In the genomic region with DNA sequence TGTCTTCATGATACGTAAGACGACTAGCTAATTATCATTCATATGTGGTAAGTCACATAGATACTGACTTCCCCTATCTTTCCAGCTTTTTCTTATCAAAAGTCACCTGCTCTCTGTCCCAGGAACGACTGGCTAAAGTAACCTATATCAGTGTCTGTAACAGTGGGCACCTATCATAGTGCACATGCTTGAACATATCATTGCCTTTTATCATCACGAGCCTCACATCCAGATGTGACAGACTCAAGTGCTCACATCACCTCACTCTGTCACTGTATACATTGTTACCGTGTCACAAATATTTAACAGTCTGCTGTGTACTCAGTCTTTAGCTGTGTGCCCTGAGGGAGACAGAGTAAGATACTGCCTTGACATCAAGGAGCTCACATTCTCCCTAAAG, we compare ENCODE assay signal across 17 cellular contexts.
A peak's percentile ranks its signal among the peaks of the same experiment; 100 is the strongest.
DNase-seq lines count a peak whose midpoint lies in the region; ATAC-seq and TF ChIP-seq lines count a peak whose summit lies in the region.
"Had no signal": no experiment of that assay in that cellular context is flagged by ENCODE, and none has a peak within 500 bp of the region (broad histone marks: within the 10 kb centered on the region; RNA-seq: fewer than 3 reads in every experiment).

No MANE protein-coding gene starts in this region.

- H3K9me3 ChIP-seq in neural cell (ENCODE audit: low read length), result no peaks in the 10 kb centered on the region
- H3K9me3 ChIP-seq: A549, BLaER1 had no signal

- peak; percentile 6 for DNase-seq in DMS53 (lab: John Stamatoyannopoulos, UW)
- no peak for DNase-seq in DMS53 treated with DMSO at 0.1 percent for 48 hours (lab: John Stamatoyannopoulos, UW; ENCODE audit: unreplicated experiment)
- DNase-seq in stimulated activated naive CD8-positive, alpha-beta T cell treated with anti-CD3 and anti-CD28 coated beads, Interleukin-15, amount 100 ng/mL, for 72 hours, result no peak
- DNase-seq in stimulated activated naive CD8-positive, alpha-beta T cell treated with anti-CD3 and anti-CD28 coated beads, Interleukin-15, Interleukin-2, amounts not matched to agents 100 U/mL and 50 U/mL, for 24 hours, result no peak
- no peak for DNase-seq in type B pancreatic cell (ENCODE audit: extremely low spot score, unreplicated experiment)
- DNase-seq: AML-193; CD4-positive, alpha-beta memory T cell; HFFc6; IMR-90 had no signal

- no peaks in the 10 kb centered on the region for H3K79me2 ChIP-seq in neural cell (replicated peaks; ENCODE audit: insufficient read depth, low read length)

- H3K27me3 ChIP-seq in neural cell (ENCODE audit: insufficient read depth, low read depth, low read length), result no peaks in the 10 kb centered on the region
- H3K27me3 ChIP-seq: BLaER1 had no signal

- no peak overlapping the region for H3K27ac Mint-ChIP-seq in stimulated activated naive CD8-positive, alpha-beta T cell treated with anti-CD3 and anti-CD28 coated beads, Interleukin-15, amount 100 ng/mL, for 72 hours
- no peak overlapping the region for H3K27ac Mint-ChIP-seq in type B pancreatic cell
- H3K27ac Mint-ChIP-seq: CD14-positive monocyte; CD4-positive, alpha-beta memory T cell; GM23338; HFFc6 had no signal

- no peak for TF ChIP-seq CTCF in neural cell (IDR thresholded peaks at IDR 0.05; ENCODE audit: poor library complexity, severe bottlenecking)
- no peak for TF ChIP-seq CTCF in type B pancreatic cell (conservative IDR thresholded peaks at IDR 0.05)

- no peak overlapping the region for H2AFZ ChIP-seq in neural cell (ENCODE audit: low read depth, low read length)
- H2AFZ ChIP-seq: GM23338 had no signal

- no peaks in the 10 kb centered on the region for H3K9me3 Mint-ChIP-seq in stimulated activated naive CD8-positive, alpha-beta T cell treated with anti-CD3 and anti-CD28 coated beads, Interleukin-15, amount 100 ng/mL, for 72 hours
- no peaks in the 10 kb centered on the region for H3K9me3 Mint-ChIP-seq in type B pancreatic cell
- H3K9me3 Mint-ChIP-seq: CD14-positive monocyte; CD4-positive, alpha-beta memory T cell; HFFc6 had no signal

- no peak overlapping the region for H3K27ac ChIP-seq in neural cell (ENCODE audit: low read length)
- H3K27ac ChIP-seq: 22Rv1, A549, BLaER1 had no signal

- H3K36me3 ChIP-seq in neural cell (ENCODE audit: insufficient read depth, low read length), result no peaks in the 10 kb centered on the region
- H3K36me3 ChIP-seq: BLaER1 had no signal

- peaks cover 7% of the 10 kb centered on the region for H3K27me3 Mint-ChIP-seq in stimulated activated naive CD8-positive, alpha-beta T cell treated with anti-CD3 and anti-CD28 coated beads, Interleukin-15, amount 100 ng/mL, for 72 hours
- H3K27me3 Mint-ChIP-seq in type B pancreatic cell, result no peaks in the 10 kb centered on the region

- no peak overlapping the region for H3K4me3 ChIP-seq in neural cell (ENCODE audit: low read length)
- H3K4me3 ChIP-seq: A549, BLaER1, GM23338 had no signal

- H3K9ac ChIP-seq in neural cell (ENCODE audit: low read length), result no peak overlapping the region
- H3K9ac ChIP-seq: BLaER1 had no signal

- H3K4me2 ChIP-seq in neural cell (ENCODE audit: low read length), result no peak overlapping the region
- H3K4me2 ChIP-seq: A549, BLaER1, GM23338 had no signal

- ATAC-seq in stimulated activated naive CD8-positive, alpha-beta T cell treated with anti-CD3 and anti-CD28 coated beads, Interleukin-15, amount 100 ng/mL, for 72 hours, result peak; percentile 39
- no peak for ATAC-seq in stimulated activated naive CD8-positive, alpha-beta T cell treated with anti-CD3 and anti-CD28 coated beads, Interleukin-15, Interleukin-2, amounts not matched to agents 100 U/mL and 50 U/mL, for 24 hours
- ATAC-seq in GM18519 (IDR thresholded peaks at IDR 0.05; ENCODE audit: low FRiP score, unreplicated experiment), result no peak
- ATAC-seq: A549, GM23338, HCT116 had no signal

- H3K4me3 Mint-ChIP-seq in stimulated activated naive CD8-positive, alpha-beta T cell treated with anti-CD3 and anti-CD28 coated beads, Interleukin-15, amount 100 ng/mL, for 72 hours, result no peak overlapping the region
- no peak overlapping the region for H3K4me3 Mint-ChIP-seq in type B pancreatic cell
- H3K4me3 Mint-ChIP-seq: CD14-positive monocyte; CD4-positive, alpha-beta memory T cell; GM23338; HFFc6 had no signal

- no peaks in the 10 kb centered on the region for H3K9me2 ChIP-seq in neural cell (ENCODE audit: insufficient read depth, low read length)

- H3F3A ChIP-seq in neural cell (ENCODE audit: insufficient read depth, low read length, poor library complexity, severe bottlenecking), result no peaks in the 10 kb centered on the region

- no peaks in the 10 kb centered on the region for H3K4me1 Mint-ChIP-seq in stimulated activated naive CD8-positive, alpha-beta T cell treated with anti-CD3 and anti-CD28 coated beads, Interleukin-15, amount 100 ng/mL, for 72 hours
- peaks cover 15% of the 10 kb centered on the region for H3K4me1 Mint-ChIP-seq in type B pancreatic cell (ENCODE audit: unreplicated experiment)
- H3K4me1 Mint-ChIP-seq: CD14-positive monocyte; CD4-positive, alpha-beta memory T cell had no signal

- no peaks in the 10 kb centered on the region for H4K20me1 ChIP-seq in neural cell (ENCODE audit: insufficient read depth)
- H4K20me1 ChIP-seq: BLaER1 had no signal

- TF ChIP-seq EP300 in neural cell (conservative IDR thresholded peaks at IDR 0.05; ENCODE audit: poor library complexity, severe bottlenecking), result peak; percentile 41

- TF ChIP-seq RAD21 in neural cell (conservative IDR thresholded peaks at IDR 0.05), result no peak

- H3K36me3 Mint-ChIP-seq in type B pancreatic cell, result no peaks in the 10 kb centered on the region
- H3K36me3 Mint-ChIP-seq: CD14-positive monocyte; CD4-positive, alpha-beta memory T cell had no signal

TF ChIP-seq in neural cell, 6 proteins besides CTCF, POLR2A, EP300 and RAD21:
- TF ChIP-seq POLR2AphosphoS5 (IDR thresholded peaks at IDR 0.05) (no peak), MXI1 (conservative IDR thresholded peaks at IDR 0.05; ENCODE audit: poor library complexity, severe bottlenecking) (peak; percentile 20)
